8 cellular contexts compared by ENCODE assay signal in genomic region chr6:96923871-96924493, GRCh38. TPM values are rescaled to one million over a fixed set of nuclear protein-coding genes. Genes with fewer than 3 reads are reported as not detected.
DNase-seq lines count a peak whose midpoint lies in the region; ATAC-seq, FAIRE-seq and TF ChIP-seq lines count a peak whose summit lies in the region.

No MANE protein-coding gene starts in this region.

- TF ChIP-seq EP300 in tibial nerve (IDR thresholded peaks at IDR 0.05): no peak

- H3K9me3 ChIP-seq in lung (ENCODE audit: control insufficient read depth in 2 of 2, insufficient read depth in 1 of 2, low read length in 1 of 2) (no peaks in the 10 kb centered on the region), tibial nerve (no peaks in the 10 kb centered on the region)

- H3K27ac ChIP-seq in lung (ENCODE audit: low read depth in 1 of 2, low read length in 1 of 2) (peak overlapping the region; percentile 76 to 88), tibial nerve (peak overlapping the region; percentile 80 to 86 (median 84))

- WGBS in lung, 2 donors: 4% methylated on average over 32 to 34 of the region's 34 CpGs
- 12 to 24% methylated on average over 6 to 13 of the region's 34 CpGs for WGBS in tibial nerve, 2 donors

- H3K27me3 ChIP-seq in bronchial epithelial cell (ENCODE audit: control insufficient read depth, insufficient read depth, low read length) (peaks cover 4% of the 10 kb centered on the region), lung (ENCODE audit: control insufficient read depth, insufficient read depth) (no peaks in the 10 kb centered on the region), tibial nerve (peaks cover 0 to 2% of the 10 kb centered on the region in 2 donors)

- H3K4me1 ChIP-seq in lung (ENCODE audit: control insufficient read depth in 2 of 2, insufficient read depth in 2 of 2, low read length in 2 of 2): peaks cover 0 to 3% of the 10 kb centered on the region in 2 donors
- peaks cover 0 to 16% (median 3%) of the 10 kb centered on the region in 4 donors for H3K4me1 ChIP-seq in tibial nerve

- no peaks in the 10 kb centered on the region for H3K36me3 ChIP-seq in bronchial epithelial cell (ENCODE audit: control insufficient read depth, insufficient read depth, low read length)
- no peaks in the 10 kb centered on the region for H3K36me3 ChIP-seq in lung (ENCODE audit: control insufficient read depth in 2 of 2, insufficient read depth in 2 of 2, low read length in 2 of 2)
- no peaks in the 10 kb centered on the region for H3K36me3 ChIP-seq in tibial nerve

- FAIRE-seq in bronchial epithelial cell (lab: Jason Lieb, UNC): no peak

- TF ChIP-seq POLR2A in tibial nerve (IDR thresholded peaks at IDR 0.05): no peak

- ATAC-seq in HG02588 (IDR thresholded peaks at IDR 0.05; ENCODE audit: unreplicated experiment) (peak; percentile 87), lung (ENCODE audit: insufficient read depth, low FRiP score) (peak; percentile 6)

- peak; percentile 1 for DNase-seq in stimulated activated CD4-positive, alpha-beta T cell treated with anti-CD3 and anti-CD28 coated beads, Interleukin-2, amount 100 ng/mL, for 4 hours (ENCODE audit: low read depth)
- DNase-seq in stimulated activated CD4-positive, alpha-beta T cell treated with anti-CD3 and anti-CD28 coated beads, Interleukin-1b, Interleukin-23, amount 100 ng/mL, for 48 hours: no peak
- peak; percentile 24 for DNase-seq in NCI-H2107 (lab: John Stamatoyannopoulos, UW)
- no peak for DNase-seq in bronchial epithelial cell (ENCODE audit: low read depth)
- no peak for DNase-seq in lung (ENCODE audit: low spot score)
- peak in 1 of 2 donors; percentile 7 for DNase-seq in tibial nerve (ENCODE audit: low spot score in 2 of 2)
- DNase-seq in mesenteric fat pad (ENCODE audit: low spot score): no peak

- TF ChIP-seq CTCF in bronchial epithelial cell (IDR thresholded peaks at IDR 0.05; ENCODE audit: insufficient read depth, low read length, severe bottlenecking) (no peak), lung (IDR thresholded peaks at IDR 0.05; ENCODE audit: control extremely low read depth, extremely low read depth) (no peak), tibial nerve (IDR thresholded peaks at IDR 0.05) (no peak)

- H3K4me3 ChIP-seq in bronchial epithelial cell (ENCODE audit: low read depth, low read length) (peak overlapping the region; percentile 47), lung (peak overlapping the region; percentile 51), tibial nerve (peak overlapping the region; percentile 56 to 74 (median 72))

RNA-seq across cellular contexts. Expression of gene KLHL32, which starts 0.5 kb away (rescaled TPM):
- total RNA-seq in bronchial epithelial cell: under 0.01 TPM in 1 of 2 replicates, not detected in the other
- total RNA-seq in lung: 1 to 10 TPM; 3.7 to 4.3 TPM
- 1 to 10 TPM in 1 of 2 donors, under 1 TPM in 1; 0.79 to 1.3 TPM for polyA plus RNA-seq in lung
- 1 to 10 TPM; 2.0 to 2.5 (median 2.4) TPM for total RNA-seq in tibial nerve
- 0.16 TPM for total RNA-seq in mesenteric fat pad

RNA-seq across cellular contexts. Expression of gene NDUFAF4, which starts 26.3 kb away (rescaled TPM):
- total RNA-seq in bronchial epithelial cell: 9.5 and 11.3 TPM in 2 replicates
- total RNA-seq in lung: 10 to 100 TPM in 1 of 2 donors, 1 to 10 TPM in 1; 9.7 to 18.8 TPM
- polyA plus RNA-seq in lung: 10 to 100 TPM; 12.9 to 38.7 TPM
- 10 to 100 TPM; 13.1 to 22.9 (median 13.8) TPM for total RNA-seq in tibial nerve
- total RNA-seq in mesenteric fat pad: 49.3 TPM

Comparison
In these comparisons a context has a peak if more than half of its experiments do, and no peak if none do; other contexts are left out.
1. DNase-seq: peak in stimulated activated CD4-positive, alpha-beta T cell treated with anti-CD3 and anti-CD28 coated beads, Interleukin-2, amount 100 ng/mL, for 4 hours (single experiment) and NCI-H2107 (single experiment); none in stimulated activated CD4-positive, alpha-beta T cell treated with anti-CD3 and anti-CD28 coated beads, Interleukin-1b, Interleukin-23, amount 100 ng/mL, for 48 hours (single experiment), bronchial epithelial cell (single experiment), lung (single experiment) and mesenteric fat pad (single experiment).
2. Peak in every context shown above with its lines, with median percentiles within 50 percentile points of each other: H3K4me3 ChIP-seq.